9 cellular contexts compared by ENCODE assay signal in genomic region chr1:173122344-173122880, GRCh38.
DNase-seq lines count a peak whose midpoint lies in the region; ATAC-seq and TF ChIP-seq lines count a peak whose summit lies in the region.
"Had no signal": no experiment of that assay in that cellular context is flagged by ENCODE, and none has a peak within 500 bp of the region (broad histone marks: within the 10 kb centered on the region; RNA-seq: fewer than 3 reads in every experiment).

No MANE protein-coding gene starts in this region.

- H3K27ac ChIP-seq in lung (ENCODE audit: low read depth in 1 of 2, low read length in 1 of 2) = peak overlapping the region; percentile 29 to 35
- peak overlapping the region; percentile 42 for H3K27ac ChIP-seq in thymus (ENCODE audit: low read depth)

- no peak overlapping the region for H3K4me2 ChIP-seq in Loucy (ENCODE audit: low read depth, low read length, poor library complexity, severe bottlenecking)

- H3K4me1 ChIP-seq in Loucy (ENCODE audit: insufficient read depth, low read length, poor library complexity, severe bottlenecking) (peaks cover 6% of the 10 kb centered on the region), lung (ENCODE audit: control insufficient read depth in 2 of 2, insufficient read depth in 2 of 2, low read length in 2 of 2) (peaks cover 0 to 4% of the 10 kb centered on the region in 2 donors), thymus (ENCODE audit: control insufficient read depth, insufficient read depth, low read length) (no peaks in the 10 kb centered on the region)

- H3K36me3 ChIP-seq in Loucy (ENCODE audit: insufficient read depth, low read length) = no peaks in the 10 kb centered on the region
- no peaks in the 10 kb centered on the region for H3K36me3 ChIP-seq in lung (ENCODE audit: control insufficient read depth in 2 of 2, insufficient read depth in 2 of 2, low read length in 2 of 2)
- H3K36me3 ChIP-seq in thymus (ENCODE audit: control insufficient read depth, insufficient read depth) = no peaks in the 10 kb centered on the region

- H3K9me2 ChIP-seq in Loucy (replicated peaks; ENCODE audit: low read depth, low read length) = no peaks in the 10 kb centered on the region

- no peaks in the 10 kb centered on the region for H4K20me1 ChIP-seq in Loucy (ENCODE audit: insufficient read depth, low read length, poor library complexity, severe bottlenecking)

- DNase-seq in choroid plexus epithelial cell (ENCODE audit: low read depth) = peak; percentile 22
- no peak for DNase-seq in lung (ENCODE audit: low spot score)
- no peak for DNase-seq in NCI-H146 treated with DMSO at 0.1 percent for 48 hours (lab: John Stamatoyannopoulos, UW; ENCODE audit: unreplicated experiment)
- no peak for DNase-seq in NAMALWA (ENCODE audit: low spot score)
- no peak for DNase-seq in anterior cingulate cortex (lab: John Stamatoyannopoulos, UW)
- DNase-seq in T-helper 9 cell = no peak
- DNase-seq: NCI-H446 treated with DMSO at 0.1 percent for 48 hours had no signal

- 38% methylated on average over 2 of the region's 2 CpGs for WGBS in lung, 2 donors
- WGBS in thymus = 80% methylated on average over 2 of the region's 2 CpGs

- H3K27me3 ChIP-seq in Loucy (ENCODE audit: insufficient read depth, low read length, poor library complexity, severe bottlenecking) = no peaks in the 10 kb centered on the region
- no peaks in the 10 kb centered on the region for H3K27me3 ChIP-seq in lung (ENCODE audit: control insufficient read depth, insufficient read depth)
- H3K27me3 ChIP-seq in thymus (ENCODE audit: control insufficient read depth, insufficient read depth) = no peaks in the 10 kb centered on the region

- H3K9ac ChIP-seq in Loucy (ENCODE audit: low read depth, low read length, poor library complexity, severe bottlenecking) = no peak overlapping the region

- no peak for ATAC-seq in lung (ENCODE audit: insufficient read depth, low FRiP score)

- no peak overlapping the region for H3K4me3 ChIP-seq in Loucy (ENCODE audit: low read length, poor library complexity, severe bottlenecking)
- H3K4me3 ChIP-seq in choroid plexus epithelial cell (ENCODE audit: low read depth, low read length) = no peak overlapping the region
- H3K4me3 ChIP-seq in lung = no peak overlapping the region
- H3K4me3 ChIP-seq in thymus (ENCODE audit: low read length) = no peak overlapping the region

- no peaks in the 10 kb centered on the region for H3K79me2 ChIP-seq in Loucy (ENCODE audit: insufficient read depth, low read length)

- no peaks in the 10 kb centered on the region for H3F3A ChIP-seq in Loucy (ENCODE audit: low read depth)

- H2AFZ ChIP-seq in Loucy (ENCODE audit: low read length) = peak overlapping the region; percentile 45; the same call in 1 of the 2 replicates

- TF ChIP-seq CTCF in Loucy (conservative IDR thresholded peaks at IDR 0.05; ENCODE audit: low read length) (no peak), choroid plexus epithelial cell (conservative IDR thresholded peaks at IDR 0.05; ENCODE audit: low read depth, low read length) (no peak), lung (IDR thresholded peaks at IDR 0.05; ENCODE audit: control extremely low read depth, extremely low read depth) (no peak)

- no peaks in the 10 kb centered on the region for H3K9me3 ChIP-seq in Loucy (ENCODE audit: insufficient read depth, low read depth, low read length)
- H3K9me3 ChIP-seq in lung (ENCODE audit: control insufficient read depth in 2 of 2, insufficient read depth in 1 of 2, low read length in 1 of 2) = no peaks in the 10 kb centered on the region
- no peaks in the 10 kb centered on the region for H3K9me3 ChIP-seq in thymus (ENCODE audit: control insufficient read depth)
